ENCODE assay signal across 1 cellular context in genomic region chr19:4867534-4868285, GRCh38.
TF ChIP-seq lines count a peak whose summit lies in the region.

TSS of gene PLIN3 (minus strand) at chr19:4867667. CDS start at chr19:4861394, 6,273 bp downstream.

TF ChIP-seq in HepG2, 621 proteins besides CTCF, POLR2A, EP300 and RAD21 (continued from another document and continues in another):
- TF ChIP-seq KAT7 (CRISPR knock-in tag; IDR thresholded peaks at IDR 0.05; ENCODE audit: borderline replicate concordance) (no peak), SP2 (CRISPR knock-in tag; IDR thresholded peaks at IDR 0.05) (peak; percentile 96), ATF2 (CRISPR knock-in tag; IDR thresholded peaks at IDR 0.05) (no peak), RELA (CRISPR knock-in tag; IDR thresholded peaks at IDR 0.05) (no peak), KAT8 (CRISPR knock-in tag; IDR thresholded peaks at IDR 0.05) (0 out of 2 replicates have a peak, but pooled peaks have one; percentile 24), PITX1 (CRISPR knock-in tag; IDR thresholded peaks at IDR 0.05) (peak; percentile 61), ZNF18 (CRISPR knock-in tag; IDR thresholded peaks at IDR 0.05; ENCODE audit: insufficient replicate concordance) (peak; percentile 84), SNRNP70 (IDR thresholded peaks at IDR 0.05; ENCODE audit: low read depth, low read length) (no peak), ZNF777 (CRISPR knock-in tag; IDR thresholded peaks at IDR 0.05) (no peak), ZNF549 (CRISPR knock-in tag; IDR thresholded peaks at IDR 0.05) (no peak), ZC3H13 (CRISPR knock-in tag; IDR thresholded peaks at IDR 0.05) (no peak), MNT (IDR thresholded peaks at IDR 0.05) (peak; percentile 53; the same call in 1 of the 2 replicates), LRRFIP1 (CRISPR knock-in tag; conservative IDR thresholded peaks at IDR 0.05) (no peak), REPIN1 (CRISPR knock-in tag; IDR thresholded peaks at IDR 0.05; ENCODE audit: borderline replicate concordance, low read depth) (no peak), RARA (CRISPR knock-in tag; IDR thresholded peaks at IDR 0.05) (no peak), ZBTB21 (CRISPR knock-in tag; IDR thresholded peaks at IDR 0.05) (no peak), ZGPAT (CRISPR knock-in tag; IDR thresholded peaks at IDR 0.05) (peak; percentile 64; the same call in 1 of the 2 replicates), ZNF230 (CRISPR knock-in tag; IDR thresholded peaks at IDR 0.05) (peak; percentile 65; the same call in 1 of the 2 replicates), XRCC5 (optimal IDR thresholded peaks at IDR 0.05; ENCODE audit: low read length) (peak; percentile 34), ZNF574 (CRISPR knock-in tag; IDR thresholded peaks at IDR 0.05) (peak; percentile 32; the same call in 1 of the 2 replicates), MYNN (CRISPR knock-in tag; IDR thresholded peaks at IDR 0.05; ENCODE audit: low read depth) (no peak), ATF5 (CRISPR knock-in tag; IDR thresholded peaks at IDR 0.05; ENCODE audit: low read depth) (no peak), MIXL1 (CRISPR knock-in tag; IDR thresholded peaks at IDR 0.05) (no peak), ZFYVE20 (CRISPR knock-in tag; IDR thresholded peaks at IDR 0.05; ENCODE audit: borderline replicate concordance, low read depth) (no peak), TIGD3 (CRISPR knock-in tag; IDR thresholded peaks at IDR 0.05; ENCODE audit: borderline replicate concordance) (no peak), KLF6 (CRISPR knock-in tag; IDR thresholded peaks at IDR 0.05) (no peak), USF2 (IDR thresholded peaks at IDR 0.05; ENCODE audit: low read depth, low read length) (no peak), USF2 (CRISPR knock-in tag; IDR thresholded peaks at IDR 0.05; ENCODE audit: borderline replicate concordance) (no peak; the same call in 1 of the 2 replicates), SP1 (IDR thresholded peaks at IDR 0.05) (peak; percentile 40; the same call in 1 of the 2 replicates), SP1 (CRISPR knock-in tag; IDR thresholded peaks at IDR 0.05) (peak; percentile 93), ZNF781 (CRISPR knock-in tag; IDR thresholded peaks at IDR 0.05; ENCODE audit: borderline replicate concordance, not compliant biosample characterization) (no peak), ELF3 (CRISPR knock-in tag; IDR thresholded peaks at IDR 0.05) (no peak), STAT5B (CRISPR knock-in tag; IDR thresholded peaks at IDR 0.05) (no peak), FOXJ3 (CRISPR knock-in tag; IDR thresholded peaks at IDR 0.05; ENCODE audit: borderline replicate concordance) (no peak), HNF4G (IDR thresholded peaks at IDR 0.05; ENCODE audit: borderline replicate concordance, low read depth, low read length) (no peak), HNF4G (CRISPR knock-in tag; IDR thresholded peaks at IDR 0.05; ENCODE audit: borderline replicate concordance, low read depth) (peak; percentile 58; the same call in 1 of the 2 replicates), ZNF552 (CRISPR knock-in tag; IDR thresholded peaks at IDR 0.05; ENCODE audit: borderline replicate concordance) (no peak), GATAD1 (CRISPR knock-in tag; IDR thresholded peaks at IDR 0.05) (no peak), HHEX (CRISPR knock-in tag; IDR thresholded peaks at IDR 0.05) (no peak), MAF1 (CRISPR knock-in tag; IDR thresholded peaks at IDR 0.05; ENCODE audit: borderline replicate concordance) (no peak)
